Comparison of ENCODE assay signal across 21 cellular contexts in the genomic region with DNA sequence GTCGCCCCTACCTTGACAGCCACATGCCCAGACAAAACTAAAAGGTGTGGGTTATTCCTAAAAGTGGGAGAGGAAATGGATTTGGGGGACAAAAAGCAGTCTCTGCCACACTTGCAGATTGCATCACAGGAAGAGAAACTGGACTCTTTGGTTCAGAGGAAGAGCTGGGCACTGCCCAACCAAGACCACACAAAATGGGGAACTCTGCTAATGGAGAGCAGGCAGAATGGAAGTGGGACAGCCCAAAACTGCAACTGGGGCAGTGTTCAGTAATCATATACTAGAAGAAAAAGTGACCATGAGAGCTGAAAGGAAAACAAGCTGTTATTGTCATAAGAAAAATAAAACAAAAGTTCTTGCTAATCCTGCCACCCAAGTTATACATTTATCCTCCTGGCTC.
DNase-seq lines count a peak whose midpoint lies in the region; ATAC-seq and TF ChIP-seq lines count a peak whose summit lies in the region.
"Had no signal": no experiment of that assay in that cellular context is flagged by ENCODE, and none has a peak within 500 bp of the region (broad histone marks: within the 10 kb centered on the region; RNA-seq: fewer than 3 reads in every experiment).

No MANE protein-coding gene starts in this region.

- H3K4me3 ChIP-seq in breast epithelium (no peak overlapping the region), upper lobe of right lung (no peak overlapping the region)
- H3K4me3 ChIP-seq: A549 had no signal

- CTCF ChIA-PET in MCF 10A (lab: Yijun Ruan, JAX): no interaction called here

- POLR2A ChIA-PET in MCF 10A (lab: Yijun Ruan, JAX): interaction anchor here (0.6 to 1.7 kb wide), 2 partner anchors 13 to 115 kb away, joined by 3 read pairs; no protein-coding TSS in a partner anchor

- H3K36me3 Mint-ChIP-seq in MCF 10A (ENCODE audit: insufficient read depth, unreplicated experiment): peaks cover 15% of the 10 kb centered on the region
- peaks cover 1 to 3% of the 10 kb centered on the region in 2 donors for H3K36me3 Mint-ChIP-seq in CD14-positive monocyte
- peaks cover 11% of the 10 kb centered on the region for H3K36me3 Mint-ChIP-seq in dendritic cell treated with granulocyte-macrophage colony-stimulating factor and Interleukin-4, amounts not matched to agents 40 ng/mL and 50 ng/mL, for 4 days (ENCODE audit: low read depth)
- H3K36me3 Mint-ChIP-seq: CD8-positive, alpha-beta T cell had no signal

- H3K27ac ChIP-seq in breast epithelium (no peak overlapping the region), upper lobe of right lung (no peak overlapping the region)
- H3K27ac ChIP-seq: 22Rv1, A549, C4-2B, HL-60 had no signal

- H3K9me3 Mint-ChIP-seq in MCF 10A (ENCODE audit: unreplicated experiment) (no peaks in the 10 kb centered on the region), CD14-positive monocyte (peaks cover 0 to 7% (median 4%) of the 10 kb centered on the region in 7 donors)
- no peaks in the 10 kb centered on the region for H3K9me3 Mint-ChIP-seq in dendritic cell treated with granulocyte-macrophage colony-stimulating factor and Interleukin-4, amounts not matched to agents 40 ng/mL and 50 ng/mL, for 4 days
- H3K9me3 Mint-ChIP-seq: CD8-positive, alpha-beta T cell; HFFc6 had no signal

- BruUV-seq in MCF 10A (replicated peaks; lab: Mats Ljungman, UMichigan): no TSS peak

- H3K4me1 Mint-ChIP-seq in MCF 10A (ENCODE audit: insufficient read depth, unreplicated experiment) (peaks cover 26% of the 10 kb centered on the region), CD14-positive monocyte (peaks cover 61% of the 10 kb centered on the region)
- peaks cover 81% of the 10 kb centered on the region for H3K4me1 Mint-ChIP-seq in dendritic cell treated with granulocyte-macrophage colony-stimulating factor and Interleukin-4, amounts not matched to agents 40 ng/mL and 50 ng/mL, for 4 days (ENCODE audit: low read depth)

- intact Hi-C loops in MCF 10A (cut with micrococcal nuclease): no loop called here
- intact Hi-C loops in breast epithelium (cut with DNase I; ENCODE audit: low total_unique reads): no loop called here
- intact Hi-C loops in CD14-positive monocyte (cut with micrococcal nuclease): no loop called here
- intact Hi-C loops in dendritic cell treated with granulocyte-macrophage colony-stimulating factor and Interleukin-4, amounts not matched to agents 40 ng/mL and 50 ng/mL, for 4 days (cut with micrococcal nuclease): no loop called here
- intact Hi-C loops in upper lobe of right lung (cut with DNase I): no loop called here

- H3K27me3 Mint-ChIP-seq in MCF 10A (ENCODE audit: insufficient read depth, unreplicated experiment) (no peaks in the 10 kb centered on the region), CD14-positive monocyte (ENCODE audit: low read depth in 3 of 3) (peaks cover 0 to 4% (median 1%) of the 10 kb centered on the region in 3 donors)
- H3K27me3 Mint-ChIP-seq in dendritic cell treated with granulocyte-macrophage colony-stimulating factor and Interleukin-4, amounts not matched to agents 40 ng/mL and 50 ng/mL, for 4 days: no peaks in the 10 kb centered on the region
- H3K27me3 Mint-ChIP-seq: IgD-negative memory B cell had no signal

- H3K4me3 Mint-ChIP-seq in MCF 10A (ENCODE audit: unreplicated experiment): no peak overlapping the region
- H3K4me3 Mint-ChIP-seq in CD14-positive monocyte: peak overlapping the region in 1 of 2 donors; percentile 9
- no peak overlapping the region for H3K4me3 Mint-ChIP-seq in dendritic cell treated with granulocyte-macrophage colony-stimulating factor and Interleukin-4, amounts not matched to agents 40 ng/mL and 50 ng/mL, for 4 days
- H3K4me3 Mint-ChIP-seq: CD8-positive, alpha-beta T cell; HFFc6 had no signal

- TF ChIP-seq CTCF in MCF 10A (IDR thresholded peaks at IDR 0.05; ENCODE audit: unreplicated experiment): no peak
- no peak for TF ChIP-seq CTCF in breast epithelium (IDR thresholded peaks at IDR 0.05)
- no peak for TF ChIP-seq CTCF in CD14-positive monocyte (IDR thresholded peaks at IDR 0.05)
- TF ChIP-seq CTCF in upper lobe of right lung (IDR thresholded peaks at IDR 0.05): no peak

- H3K27me3 ChIP-seq in breast epithelium (no peaks in the 10 kb centered on the region), upper lobe of right lung (no peaks in the 10 kb centered on the region)

- H3K9me3 ChIP-seq in breast epithelium (no peaks in the 10 kb centered on the region), upper lobe of right lung (no peaks in the 10 kb centered on the region)
- H3K9me3 ChIP-seq: A549 had no signal

- H3K27ac Mint-ChIP-seq in MCF 10A (ENCODE audit: low read depth, unreplicated experiment) (peak overlapping the region; percentile 47), CD14-positive monocyte (peak overlapping the region; percentile 26 to 77 (median 69))
- H3K27ac Mint-ChIP-seq in dendritic cell treated with granulocyte-macrophage colony-stimulating factor and Interleukin-4, amounts not matched to agents 40 ng/mL and 50 ng/mL, for 4 days: peak overlapping the region; percentile 73
- H3K27ac Mint-ChIP-seq: CD8-positive, alpha-beta T cell; HFFc6; IgD-negative memory B cell had no signal

- DNase-seq in MCF 10A (ENCODE audit: unreplicated experiment) (no peak), breast epithelium (ENCODE audit: low spot score in 2 of 2) (no peak), CD14-positive monocyte (ENCODE audit: low spot score) (no peak), upper lobe of right lung (no peak), T-helper 2 cell (no peak)
- no peak for DNase-seq in central memory CD4-positive, alpha-beta T cell
- DNase-seq: AML-193; Calu3; CD8-positive, alpha-beta T cell; DMS79 treated with DMSO at 0.1 percent for 48 hours; GF-D8; GOT3; H7; HFFc6 had no signal

- H3K36me3 ChIP-seq in breast epithelium (no peaks in the 10 kb centered on the region), upper lobe of right lung (no peaks in the 10 kb centered on the region)

- TF ChIP-seq POLR2A in breast epithelium (IDR thresholded peaks at IDR 0.05): no peak

- no peaks in the 10 kb centered on the region for H3K4me1 ChIP-seq in breast epithelium
- H3K4me1 ChIP-seq in upper lobe of right lung: no peaks in the 10 kb centered on the region
- H3K4me1 ChIP-seq: A549 had no signal

- peak; percentile 75 for ATAC-seq in upper lobe of right lung
- ATAC-seq: A549; CD8-positive, alpha-beta T cell; HCT116 had no signal
